In the genomic region with DNA sequence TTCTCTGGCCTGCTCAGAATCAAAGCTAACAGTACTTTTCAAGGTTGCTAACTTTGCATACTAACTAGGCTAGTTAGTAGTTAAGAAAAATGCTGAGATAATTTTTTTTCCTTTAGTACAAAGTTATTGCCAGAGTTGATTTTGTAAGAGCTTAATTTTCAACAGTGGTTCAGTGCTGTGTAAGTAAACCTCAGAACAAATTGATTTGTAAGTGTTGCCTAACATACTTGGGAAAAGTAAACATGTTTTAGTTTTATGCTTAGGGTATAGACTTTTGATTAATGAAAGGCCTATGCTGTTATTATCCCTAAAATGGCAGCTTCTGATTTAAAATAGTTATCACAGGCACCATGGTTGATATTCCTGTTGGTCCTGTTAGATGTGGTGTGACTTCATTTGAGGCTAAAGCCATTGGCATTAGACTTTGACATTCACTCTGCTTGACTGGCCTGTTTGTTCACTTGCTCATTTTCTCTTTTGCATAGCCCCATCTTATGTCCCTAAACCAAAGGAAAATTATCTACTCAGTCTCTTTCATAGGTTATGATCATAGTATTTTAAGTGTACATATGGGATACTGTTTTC, we compare ENCODE assay signal across 1 cellular context.
TF ChIP-seq lines count a peak whose summit lies in the region.

No MANE protein-coding gene starts in this region.

TF ChIP-seq in liver, 16 proteins besides CTCF, POLR2A, EP300 and RAD21 (continued from another document):
- TF ChIP-seq, protein P1, sequence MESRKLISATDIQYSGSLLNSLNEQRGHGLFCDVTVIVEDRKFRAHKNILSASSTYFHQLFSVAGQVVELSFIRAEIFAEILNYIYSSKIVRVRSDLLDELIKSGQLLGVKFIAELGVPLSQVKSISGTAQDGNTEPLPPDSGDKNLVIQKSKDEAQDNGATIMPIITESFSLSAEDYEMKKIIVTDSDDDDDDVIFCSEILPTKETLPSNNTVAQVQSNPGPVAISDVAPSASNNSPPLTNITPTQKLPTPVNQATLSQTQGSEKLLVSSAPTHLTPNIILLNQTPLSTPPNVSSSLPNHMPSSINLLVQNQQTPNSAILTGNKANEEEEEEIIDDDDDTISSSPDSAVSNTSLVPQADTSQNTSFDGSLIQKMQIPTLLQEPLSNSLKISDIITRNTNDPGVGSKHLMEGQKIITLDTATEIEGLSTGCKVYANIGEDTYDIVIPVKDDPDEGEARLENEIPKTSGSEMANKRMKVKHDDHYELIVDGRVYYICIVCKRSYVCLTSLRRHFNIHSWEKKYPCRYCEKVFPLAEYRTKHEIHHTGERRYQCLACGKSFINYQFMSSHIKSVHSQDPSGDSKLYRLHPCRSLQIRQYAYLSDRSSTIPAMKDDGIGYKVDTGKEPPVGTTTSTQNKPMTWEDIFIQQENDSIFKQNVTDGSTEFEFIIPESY (IDR thresholded peaks at IDR 0.05), result peak; percentile 63
- TF ChIP-seq NR2F2 (IDR thresholded peaks at IDR 0.05) (no peak), HNF4A (conservative IDR thresholded peaks at IDR 0.05) (peak; percentile 48 to 63), FOXA1 (IDR thresholded peaks at IDR 0.05) (peak; percentile 82), HNF4G (IDR thresholded peaks at IDR 0.05) (no peak), JUND (IDR thresholded peaks at IDR 0.05) (peak in 1 of 2 donors; percentile 45), RXRA (IDR thresholded peaks at IDR 0.05) (peak in 1 of 2 donors; percentile 57), EGR1 (IDR thresholded peaks at IDR 0.05; ENCODE audit: low read depth in 2 of 2) (peak in 1 of 2 donors; percentile 12)
